In the genomic region with DNA sequence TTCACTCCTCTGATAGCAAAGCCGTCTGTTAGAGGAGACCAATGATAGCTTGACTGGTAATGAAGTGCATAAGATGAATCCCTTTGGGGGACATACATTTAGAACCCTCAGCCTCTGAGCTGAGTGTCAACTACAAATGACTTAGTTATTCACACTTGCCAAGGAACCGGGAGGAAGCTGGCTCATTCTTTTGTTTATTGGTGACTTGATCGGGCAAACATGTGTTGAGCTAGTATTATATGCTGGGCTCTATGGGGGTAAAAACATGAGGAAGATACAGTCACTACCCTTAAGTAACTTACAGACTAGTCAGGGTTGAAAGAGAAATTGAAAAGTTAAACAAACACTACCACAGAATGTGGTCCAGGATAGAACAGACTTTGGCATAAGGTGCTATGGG, we compare ENCODE assay signal across 22 cellular contexts. TPM values are rescaled to one million over a fixed set of nuclear protein-coding genes. Genes with fewer than 3 reads are reported as not detected.
DNase-seq lines count a peak whose midpoint lies in the region; TF ChIP-seq lines count a peak whose summit lies in the region.
"Had no signal": no experiment of that assay in that cellular context is flagged by ENCODE, and none has a peak within 500 bp of the region (broad histone marks: within the 10 kb centered on the region; RNA-seq: fewer than 3 reads in every experiment).

No MANE protein-coding gene starts in this region.

- H3K36me3 Mint-ChIP-seq in progenitor cell of endocrine pancreas (ENCODE audit: insufficient read depth) = peaks cover 3% of the 10 kb centered on the region
- no peaks in the 10 kb centered on the region for H3K36me3 Mint-ChIP-seq in chondrocyte (ENCODE audit: low read depth)

- H3K27me3 ChIP-seq in MG63 = no peaks in the 10 kb centered on the region
- H3K27me3 ChIP-seq: BLaER1 treated with 17β-estradiol and CSF1 and Interleukin-3, amounts not matched to agents 10 nM and 100 nM; SJSA1 had no signal

- H3K27ac Mint-ChIP-seq in progenitor cell of endocrine pancreas = peak overlapping the region; percentile 69
- no peak overlapping the region for H3K27ac Mint-ChIP-seq in chondrocyte (ENCODE audit: unreplicated experiment)
- H3K27ac Mint-ChIP-seq: CD4-positive, alpha-beta T cell; HFFc6 had no signal

- H3K4me3 ChIP-seq in MG63 = no peak overlapping the region
- H3K4me3 ChIP-seq: A549; BLaER1 treated with 17β-estradiol and CSF1 and Interleukin-3, amounts not matched to agents 10 nM and 100 nM; HAP-1; PC-9; SJSA1 had no signal

- TF ChIP-seq CTCF in progenitor cell of endocrine pancreas (IDR thresholded peaks at IDR 0.05; ENCODE audit: unreplicated experiment) = no peak
- TF ChIP-seq CTCF in chondrocyte (IDR thresholded peaks at IDR 0.05) = no peak

- H3K9me3 Mint-ChIP-seq in progenitor cell of endocrine pancreas (ENCODE audit: low read depth) (peaks cover 4% of the 10 kb centered on the region), chondrocyte (ENCODE audit: low read depth) (no peaks in the 10 kb centered on the region)
- H3K9me3 Mint-ChIP-seq: CD4-positive, alpha-beta T cell; HFFc6 had no signal

- no peaks in the 10 kb centered on the region for H3K9me3 ChIP-seq in MG63
- H3K9me3 ChIP-seq: A549; BLaER1 treated with 17β-estradiol and CSF1 and Interleukin-3, amounts not matched to agents 10 nM and 100 nM; HAP-1; SJSA1 had no signal

- DNase-seq in MG63 = peak; percentile 51
- peak; percentile 33 for DNase-seq in dermis blood vessel endothelial cell
- no peak for DNase-seq in progenitor cell of endocrine pancreas (ENCODE audit: low spot score, unreplicated experiment)
- DNase-seq in chondrocyte (ENCODE audit: low spot score) = no peak
- DNase-seq in activated CD4-positive, alpha-beta T cell treated with anti-CD3 and anti-CD28 coated beads for 4 hours = no peak
- DNase-seq: AML-193; CD4-positive, alpha-beta T cell; GOT3; HFFc6; IMR-90; KG1; MM.1S; NCI-H2029; NCI-H446 treated with DMSO at 0.1 percent for 48 hours; NCI-H526 treated with DMSO at 0.1 percent for 48 hours; PC-9; Right ventricle myocardium superior had no signal

- no peaks in the 10 kb centered on the region for H3K27me3 Mint-ChIP-seq in progenitor cell of endocrine pancreas
- H3K27me3 Mint-ChIP-seq in chondrocyte (ENCODE audit: low read depth) = peaks cover 6% of the 10 kb centered on the region

- no peak overlapping the region for H3K4me3 Mint-ChIP-seq in progenitor cell of endocrine pancreas (ENCODE audit: low read depth)
- no peak overlapping the region for H3K4me3 Mint-ChIP-seq in chondrocyte (ENCODE audit: unreplicated experiment)
- H3K4me3 Mint-ChIP-seq: CD4-positive, alpha-beta T cell; HFFc6 had no signal

- H3K4me1 Mint-ChIP-seq in progenitor cell of endocrine pancreas (ENCODE audit: low read depth) (peaks cover 28% of the 10 kb centered on the region), chondrocyte (ENCODE audit: low read depth) (peaks cover 8% of the 10 kb centered on the region)

- H3K36me3 ChIP-seq in MG63 = no peaks in the 10 kb centered on the region
- H3K36me3 ChIP-seq: BLaER1 treated with 17β-estradiol and CSF1 and Interleukin-3, amounts not matched to agents 10 nM and 100 nM; HAP-1; SJSA1 had no signal

RNA-seq across cellular contexts. Expression of gene CCL16, which starts 3.0 kb away (rescaled TPM):
- not detected in 2 replicates for total RNA-seq in MG63 (2014; rRNA removed; shearing (Covaris generic); ENCODE audit: low replicate concordance)
- total RNA-seq in dermis blood vessel endothelial cell (0.37 and 0.68 TPM in 2 replicates), progenitor cell of endocrine pancreas (not detected in 2 replicates), chondrocyte (not detected in 3 replicates)
- total RNA-seq: CD4-positive, alpha-beta T cell; HFFc6; IMR-90; PC-9; Right ventricle myocardium superior; RPMI7951; SJSA1 had no signal

RNA-seq across cellular contexts. Expression of gene CCL14, which starts 8.2 kb away (rescaled TPM):
- total RNA-seq in MG63 (2014; rRNA removed; shearing (Covaris generic); ENCODE audit: low replicate concordance) = not detected in 2 replicates
- total RNA-seq in dermis blood vessel endothelial cell (14.2 and 24.2 TPM in 2 replicates), progenitor cell of endocrine pancreas (not detected in 2 replicates), chondrocyte (not detected in 3 replicates)
- total RNA-seq: CD4-positive, alpha-beta T cell; HFFc6; IMR-90; PC-9; RPMI7951; SJSA1 had no signal

RNA-seq across cellular contexts. Expression of gene CCL15, which starts 23.0 kb away (rescaled TPM):
- total RNA-seq in MG63 (2014; rRNA removed; shearing (Covaris generic); ENCODE audit: low replicate concordance) = not detected in 2 replicates
- total RNA-seq in dermis blood vessel endothelial cell = not detected in 2 replicates
- 0.29 TPM in 1 of 2 replicates, not detected in the other for total RNA-seq in progenitor cell of endocrine pancreas
- not detected in 3 replicates for total RNA-seq in chondrocyte
- total RNA-seq: CD4-positive, alpha-beta T cell; HFFc6; IMR-90; PC-9; Right ventricle myocardium superior; RPMI7951; SJSA1 had no signal

RNA-seq across cellular contexts. Expression of gene LYZL6, which starts 34.8 kb away (rescaled TPM):
- total RNA-seq in MG63 (2014; rRNA removed; shearing (Covaris generic); ENCODE audit: low replicate concordance) = not detected in 2 replicates
- not detected in 2 replicates for total RNA-seq in dermis blood vessel endothelial cell
- not detected in 2 replicates for total RNA-seq in progenitor cell of endocrine pancreas
- total RNA-seq in chondrocyte = not detected in 3 replicates
- total RNA-seq: CD4-positive, alpha-beta T cell; HFFc6; IMR-90; PC-9; Right ventricle myocardium superior; RPMI7951; SJSA1 had no signal

RNA-seq across cellular contexts. Expression of gene CCL23, which starts 39.4 kb away (rescaled TPM):
- not detected in 2 replicates for total RNA-seq in MG63 (2014; rRNA removed; shearing (Covaris generic); ENCODE audit: low replicate concordance)
- total RNA-seq in dermis blood vessel endothelial cell (2.2 and 7.5 TPM in 2 replicates), progenitor cell of endocrine pancreas (not detected in 2 replicates), chondrocyte (not detected in 3 replicates)
- total RNA-seq: CD4-positive, alpha-beta T cell; HFFc6; IMR-90; PC-9; Right ventricle myocardium superior; RPMI7951; SJSA1 had no signal

Comparison
In these comparisons a context has a peak if more than half of its experiments do, and no peak if none do; other contexts are left out.
1. DNase-seq: peak in MG63 (single experiment) and dermis blood vessel endothelial cell (single experiment); none in progenitor cell of endocrine pancreas (single experiment), chondrocyte (single experiment) and activated CD4-positive, alpha-beta T cell treated with anti-CD3 and anti-CD28 coated beads for 4 hours (0 of 2).
2. RNA of gene CCL14, which starts 8.2 kb away (total RNA-seq): 14.2 to 24.2 TPM in dermis blood vessel endothelial cell; not detected in MG63, not detected in progenitor cell of endocrine pancreas and not detected in chondrocyte; every median in the first group is over 10 times any median in the second.